ENCODE assay signal across 23 cellular contexts in genomic region chr10:21912583-21912982, GRCh38.
DNase-seq lines count a peak whose midpoint lies in the region; ATAC-seq, FAIRE-seq and TF ChIP-seq lines count a peak whose summit lies in the region.
"Had no signal": no experiment of that assay in that cellular context is flagged by ENCODE, and none has a peak within 500 bp of the region (broad histone marks: within the 10 kb centered on the region; RNA-seq: fewer than 3 reads in every experiment).

No MANE protein-coding gene starts in this region.

- H3K9me3 Mint-ChIP-seq in endodermal cell, result no peaks in the 10 kb centered on the region
- H3K9me3 Mint-ChIP-seq in mesothelial cell of epicardium, result no peaks in the 10 kb centered on the region

- in situ Hi-C loops in GM23248 (cut with MboI), result no loop called here

- no peaks in the 10 kb centered on the region for H3F3A ChIP-seq in GM23248 (ENCODE audit: insufficient read depth)

- FAIRE-seq in pancreas (lab: Jason Lieb, UNC), result no peak
- no peak for FAIRE-seq in urothelium cell line (lab: Jason Lieb, UNC)
- FAIRE-seq: HTR-8/SVneo had no signal

- H3K9ac ChIP-seq in GM23248 (no peak overlapping the region), HUES64 (ENCODE audit: low read depth, low read length) (peak overlapping the region; percentile 25; the same call in 1 of the 2 replicates), endodermal cell (ENCODE audit: extremely low read depth, low read length, poor library complexity, severe bottlenecking) (no peak overlapping the region)
- H3K9ac ChIP-seq: BLaER1 treated with 17β-estradiol and CSF1 and Interleukin-3, amounts not matched to agents 10 nM and 100 nM; KMS-11 had no signal

- H3K27me3 Mint-ChIP-seq in endodermal cell (ENCODE audit: insufficient read depth) (no peaks in the 10 kb centered on the region), mesothelial cell of epicardium (ENCODE audit: low read depth) (no peaks in the 10 kb centered on the region)

- H3K4me1 Mint-ChIP-seq in endodermal cell (peaks cover 25% of the 10 kb centered on the region), mesothelial cell of epicardium (peaks cover 13% of the 10 kb centered on the region)

- intact Hi-C loops in pancreas (cut with DNase I), result no loop called here

- no peaks in the 10 kb centered on the region for H3K9me2 ChIP-seq in GM23248 (ENCODE audit: insufficient read depth)

- no peaks in the 10 kb centered on the region for H4K20me1 ChIP-seq in GM23248 (ENCODE audit: insufficient read depth)
- H4K20me1 ChIP-seq: BLaER1 treated with 17β-estradiol and CSF1 and Interleukin-3, amounts not matched to agents 10 nM and 100 nM had no signal

- H3K27ac ChIP-seq in GM23248, result no peak overlapping the region
- H3K27ac ChIP-seq in HUES64 (ENCODE audit: low read depth, low read length), result peak overlapping the region; percentile 13; the same call in 1 of the 2 replicates
- peak overlapping the region; percentile 51 for H3K27ac ChIP-seq in endodermal cell (ENCODE audit: low read depth, low read length)
- H3K27ac ChIP-seq in pancreas, result no peak overlapping the region
- H3K27ac ChIP-seq: BLaER1 treated with 17β-estradiol and CSF1 and Interleukin-3, amounts not matched to agents 10 nM and 100 nM; body of pancreas; KMS-11; suprapubic skin; WERI-Rb-1 had no signal

- peak; percentile 7 for DNase-seq in GM23248
- peak; percentile 69 for DNase-seq in endodermal cell
- DNase-seq in mesothelial cell of epicardium (ENCODE audit: low spot score in 2 of 2, unreplicated experiment in 2 of 2), result no peak
- DNase-seq in pancreas, result no peak
- no peak for DNase-seq in NCI-H2171 treated with DMSO at 0.1 percent for 48 hours (lab: John Stamatoyannopoulos, UW)
- DNase-seq in SIG-M5 (lab: John Stamatoyannopoulos, UW), result no peak
- no peak for DNase-seq in urothelium cell line (ENCODE audit: low spot score)
- DNase-seq: activated CD4-positive, alpha-beta T cell treated with anti-CD3 and anti-CD28 coated beads, Interleukin-2, amount 50 U/mL, for 4 hours; body of pancreas; Caco-2; NCI-H524; SHP77 treated with DMSO at 0.1 percent for 48 hours; stimulated activated naive CD4-positive, alpha-beta T cell; SW 1271; T-helper 9 cell; WERI-Rb-1 had no signal

- H3K4me1 ChIP-seq in GM23248 (ENCODE audit: insufficient read depth), result peaks cover 3% of the 10 kb centered on the region; the same call in 1 of the 2 replicates
- peaks cover 26% of the 10 kb centered on the region for H3K4me1 ChIP-seq in HUES64 (ENCODE audit: insufficient read depth, low read length)
- H3K4me1 ChIP-seq in endodermal cell (ENCODE audit: control insufficient read depth, insufficient read depth, low read length), result peaks cover 6% of the 10 kb centered on the region
- no peaks in the 10 kb centered on the region for H3K4me1 ChIP-seq in pancreas
- H3K4me1 ChIP-seq: BLaER1 treated with 17β-estradiol and CSF1 and Interleukin-3, amounts not matched to agents 10 nM and 100 nM; body of pancreas; suprapubic skin had no signal

- TF ChIP-seq CTCF in endodermal cell (conservative IDR thresholded peaks at IDR 0.05) (no peak), mesothelial cell of epicardium (IDR thresholded peaks at IDR 0.05; ENCODE audit: unreplicated experiment) (no peak), pancreas (IDR thresholded peaks at IDR 0.05) (no peak)

- H2AFZ ChIP-seq in GM23248, result no peak overlapping the region

- H3K36me3 ChIP-seq in GM23248 (ENCODE audit: low read depth), result 0 out of 2 replicates have a peak, but pooled peaks cover 4% of the 10 kb centered on the region
- H3K36me3 ChIP-seq in HUES64 (ENCODE audit: insufficient read depth, low read length), result no peaks in the 10 kb centered on the region
- peaks cover 5% of the 10 kb centered on the region for H3K36me3 ChIP-seq in endodermal cell (ENCODE audit: control insufficient read depth, insufficient read depth, low read length)
- H3K36me3 ChIP-seq in pancreas, result no peaks in the 10 kb centered on the region
- H3K36me3 ChIP-seq: BLaER1 treated with 17β-estradiol and CSF1 and Interleukin-3, amounts not matched to agents 10 nM and 100 nM; suprapubic skin; WERI-Rb-1 had no signal

- 92 to 95% methylated on average over 2 of the region's 2 CpGs for WGBS in GM23248 (ENCODE audit: low coverage in 1 of 2, low lambda C conversion rate in 2 of 2, missing lambda C conversion rate in 2 of 2), 2 experiments
- 11% methylated on average over 2 of the region's 2 CpGs for WGBS in HUES64
- WGBS in endodermal cell (ENCODE audit: insufficient coverage in 1 of 2, insufficient read length in 1 of 2), 2 experiments, result 0 to 3% methylated on average over 1 to 2 of the region's 2 CpGs
- WGBS in pancreas, 2 donors, result 91 to 96% methylated on average over 2 of the region's 2 CpGs

- H3K27ac Mint-ChIP-seq in endodermal cell (peak overlapping the region; percentile 19), mesothelial cell of epicardium (peak overlapping the region; percentile 41)

- H3K9me3 ChIP-seq in GM23248 (ENCODE audit: low read depth), result no peaks in the 10 kb centered on the region
- no peaks in the 10 kb centered on the region for H3K9me3 ChIP-seq in HUES64 (ENCODE audit: insufficient read depth, low read depth, low read length)
- no peaks in the 10 kb centered on the region for H3K9me3 ChIP-seq in endodermal cell (ENCODE audit: control insufficient read depth, low read length)
- no peaks in the 10 kb centered on the region for H3K9me3 ChIP-seq in pancreas
- H3K9me3 ChIP-seq: BLaER1 treated with 17β-estradiol and CSF1 and Interleukin-3, amounts not matched to agents 10 nM and 100 nM; body of pancreas; Caco-2; suprapubic skin had no signal

- H3K4me3 Mint-ChIP-seq in endodermal cell, result peak overlapping the region; percentile 5
- no peak overlapping the region for H3K4me3 Mint-ChIP-seq in mesothelial cell of epicardium

- H3K36me3 Mint-ChIP-seq in endodermal cell (ENCODE audit: low read depth), result peaks cover 12% of the 10 kb centered on the region
- H3K36me3 Mint-ChIP-seq in mesothelial cell of epicardium, result peaks cover 10% of the 10 kb centered on the region

- no peak for ATAC-seq in pancreas
- ATAC-seq: body of pancreas, Panc1 had no signal

- no peak overlapping the region for H3K4me2 ChIP-seq in GM23248 (ENCODE audit: unreplicated experiment)
- H3K4me2 ChIP-seq: BLaER1 treated with 17β-estradiol and CSF1 and Interleukin-3, amounts not matched to agents 10 nM and 100 nM; KMS-11 had no signal

- H3K27me3 ChIP-seq in GM23248 (replicated peaks; ENCODE audit: insufficient read depth) (no peaks in the 10 kb centered on the region), HUES64 (ENCODE audit: insufficient read depth, low read length) (no peaks in the 10 kb centered on the region), endodermal cell (ENCODE audit: control insufficient read depth, insufficient read depth, low read length, poor library complexity, severe bottlenecking) (no peaks in the 10 kb centered on the region), pancreas (no peaks in the 10 kb centered on the region)
- H3K27me3 ChIP-seq: BLaER1 treated with 17β-estradiol and CSF1 and Interleukin-3, amounts not matched to agents 10 nM and 100 nM; body of pancreas; suprapubic skin had no signal

- H3K79me2 ChIP-seq in GM23248 (ENCODE audit: insufficient read depth), result no peaks in the 10 kb centered on the region

- no peak overlapping the region for H3K4me3 ChIP-seq in GM23248
- no peak overlapping the region for H3K4me3 ChIP-seq in HUES64 (ENCODE audit: low read length)
- peak overlapping the region; percentile 10 for H3K4me3 ChIP-seq in endodermal cell (ENCODE audit: low read length)
- H3K4me3 ChIP-seq in pancreas, result no peak overlapping the region
- H3K4me3 ChIP-seq: BLaER1 treated with 17β-estradiol and CSF1 and Interleukin-3, amounts not matched to agents 10 nM and 100 nM; body of pancreas; lung; suprapubic skin had no signal

Comparison
In these comparisons a context has a peak if more than half of its experiments do, and no peak if none do; other contexts are left out.
1. DNase-seq: peak in GM23248 (single experiment) and endodermal cell (single experiment); none in mesothelial cell of epicardium (0 of 2), pancreas (0 of 6), NCI-H2171 treated with DMSO at 0.1 percent for 48 hours (single experiment), SIG-M5 (single experiment) and urothelium cell line (single experiment).
2. H3K27ac ChIP-seq: peak in HUES64 (single experiment) and endodermal cell (single experiment); none in GM23248 (single experiment) and pancreas (0 of 4).